In the genomic region with DNA sequence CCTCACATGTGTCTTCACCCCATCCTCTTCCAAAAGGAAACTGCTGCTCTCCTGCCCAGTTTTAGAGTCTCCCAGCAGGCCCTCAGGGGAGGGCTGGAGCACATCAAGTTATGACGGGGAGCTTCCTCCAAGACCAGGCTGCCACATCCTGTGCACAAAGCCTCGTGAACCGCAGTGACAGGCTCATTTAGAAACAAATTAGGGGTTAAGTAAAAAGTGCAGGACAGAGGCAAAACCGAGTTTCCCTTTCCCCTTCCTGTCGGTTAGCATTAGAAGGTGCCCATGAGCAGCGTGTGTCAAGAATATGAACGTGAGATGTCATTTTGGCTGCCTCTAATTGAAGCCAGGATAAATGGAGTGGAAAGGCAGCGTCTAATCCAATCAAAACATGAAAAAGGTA, we compare ENCODE assay signal across 10 cellular contexts.
DNase-seq lines count a peak whose midpoint lies in the region; ATAC-seq lines count a peak whose summit lies in the region.
"Had no signal": no experiment of that assay in that cellular context is flagged by ENCODE, and none has a peak within 500 bp of the region (broad histone marks: within the 10 kb centered on the region; RNA-seq: fewer than 3 reads in every experiment).

No MANE protein-coding gene starts in this region.

- peak; percentile 84 for DNase-seq in GF-D8 (lab: John Stamatoyannopoulos, UW)
- DNase-seq in KBM-7 = peak; percentile 92
- DNase-seq in glomerular visceral epithelial cell (ENCODE audit: extremely low spot score) = no peak
- no peak for DNase-seq in superior temporal gyrus (ENCODE audit: extremely low spot score)
- DNase-seq in NCI-H345 treated with DMSO at 0.1 percent for 48 hours (lab: John Stamatoyannopoulos, UW; ENCODE audit: unreplicated experiment) = no peak
- DNase-seq: effector CD4-positive, alpha-beta T cell had no signal

- H3K27me3 Mint-ChIP-seq in activated naive CD8-positive, alpha-beta T cell = no peaks in the 10 kb centered on the region

- in situ Hi-C loops in KBM-7 (cut with MboI; ENCODE audit: low pct_unique_long_range_greater_than_20kb, low sequenced_read_pairs) = no loop called here

- no peak overlapping the region for H3K27ac Mint-ChIP-seq in activated naive CD8-positive, alpha-beta T cell

- peak overlapping the region; percentile 34 for H3K4me3 Mint-ChIP-seq in activated naive CD8-positive, alpha-beta T cell
- H3K4me3 Mint-ChIP-seq: nephron had no signal

- H3K9me3 Mint-ChIP-seq in activated naive CD8-positive, alpha-beta T cell (ENCODE audit: low read depth) = no peaks in the 10 kb centered on the region
- H3K9me3 Mint-ChIP-seq: nephron had no signal

- peaks cover 24% of the 10 kb centered on the region for H3K4me1 Mint-ChIP-seq in activated naive CD8-positive, alpha-beta T cell (ENCODE audit: low read depth)

- no peaks in the 10 kb centered on the region for H3K36me3 Mint-ChIP-seq in activated naive CD8-positive, alpha-beta T cell

- ATAC-seq in GM21390 (IDR thresholded peaks at IDR 0.05; ENCODE audit: unreplicated experiment) (peak; percentile 93), GM18498 (IDR thresholded peaks at IDR 0.05; ENCODE audit: unreplicated experiment) (no peak)

Comparison
In these comparisons a context has a peak if more than half of its experiments do, and no peak if none do; other contexts are left out.
1. DNase-seq: peak in GF-D8 (single experiment) and KBM-7 (single experiment); none in glomerular visceral epithelial cell (single experiment), superior temporal gyrus (single experiment) and NCI-H345 treated with DMSO at 0.1 percent for 48 hours (single experiment).